29 cellular contexts compared by ENCODE assay signal in the genomic region with DNA sequence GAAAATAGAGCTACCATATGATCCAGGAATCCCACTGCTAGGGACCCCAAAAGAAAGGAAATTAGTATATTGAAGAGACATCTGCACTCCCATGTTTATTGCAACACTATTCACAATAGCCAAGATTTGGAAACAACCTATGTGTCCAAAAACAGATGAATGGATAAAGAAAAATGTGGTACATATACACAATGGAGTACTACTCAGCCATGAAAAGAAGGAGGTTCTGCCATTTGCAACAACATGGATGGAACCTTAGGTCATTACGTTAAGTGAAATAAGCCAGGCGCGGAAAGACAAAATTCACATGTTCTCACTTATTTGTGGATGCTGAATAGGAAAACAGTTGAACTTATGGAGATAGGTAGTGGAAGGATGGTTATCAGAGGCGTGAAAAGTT.
"Had no signal": no experiment of that assay in that cellular context is flagged by ENCODE, and none has a peak within 500 bp of the region (broad histone marks: within the 10 kb centered on the region; RNA-seq: fewer than 3 reads in every experiment).

No MANE protein-coding gene starts in this region.

- H3K27ac Mint-ChIP-seq: stimulated activated effector memory CD8-positive, alpha-beta T cell treated with anti-CD3 and anti-CD28 coated beads, Interleukin-12 subunit alpha, Interleukin-12 subunit beta, amount 100 ng/mL, for 72 hours; stimulated activated memory B cell treated with anti-CD40 and anti-IgM and Interleukin-4, amounts not matched to agents 10 μg/mL and 1 μg/mL and 100 μg/mL, for 72 hours; stimulated activated naive B cell treated with anti-CD40 and anti-IgM and Interleukin-4, amounts not matched to agents 10 μg/mL and 1 μg/mL and 100 μg/mL, for 72 hours; stimulated activated naive CD8-positive, alpha-beta T cell treated with anti-CD3 and anti-CD28 coated beads, Interleukin-15, amount 100 ng/mL, for 72 hours; stimulated activated naive CD8-positive, alpha-beta T cell treated with anti-CD3 and anti-CD28 coated beads, Interleukin-15, Interleukin-2, amounts not matched to agents 100 ng/mL and 50 ng/mL, for 24 hours; type B pancreatic cell had no signal

- H3K4me3 Mint-ChIP-seq: stimulated activated effector memory CD8-positive, alpha-beta T cell treated with anti-CD3 and anti-CD28 coated beads, Interleukin-12 subunit alpha, Interleukin-12 subunit beta, amount 100 ng/mL, for 72 hours; stimulated activated memory B cell treated with anti-CD40 and anti-IgM and Interleukin-4, amounts not matched to agents 10 μg/mL and 1 μg/mL and 100 μg/mL, for 72 hours; stimulated activated naive B cell treated with anti-CD40 and anti-IgM and Interleukin-4, amounts not matched to agents 10 μg/mL and 1 μg/mL and 100 μg/mL, for 72 hours; stimulated activated naive CD8-positive, alpha-beta T cell treated with anti-CD3 and anti-CD28 coated beads, Interleukin-15, amount 100 ng/mL, for 72 hours; stimulated activated naive CD8-positive, alpha-beta T cell treated with anti-CD3 and anti-CD28 coated beads, Interleukin-15, Interleukin-2, amounts not matched to agents 100 ng/mL and 50 ng/mL, for 24 hours; type B pancreatic cell had no signal

- H3K36me3 Mint-ChIP-seq: stimulated activated effector memory CD8-positive, alpha-beta T cell treated with anti-CD3 and anti-CD28 coated beads, Interleukin-12 subunit alpha, Interleukin-12 subunit beta, amount 100 ng/mL, for 72 hours had no signal

- H3K9me3 ChIP-seq: suprapubic skin, testis, thoracic aorta, thyroid gland, tibial artery, upper lobe of left lung, upper lobe of right lung, uterus, vagina had no signal

- ATAC-seq: stimulated activated effector memory CD8-positive, alpha-beta T cell treated with anti-CD3 and anti-CD28 coated beads, Interleukin-12 subunit alpha, Interleukin-12 subunit beta, amount 100 ng/mL, for 72 hours; stimulated activated memory B cell treated with anti-CD40 and anti-IgM and Interleukin-4, amounts not matched to agents 10 μg/mL and 1 μg/mL and 100 μg/mL, for 72 hours; stimulated activated naive B cell treated with anti-CD40 and anti-IgM and Interleukin-4, amounts not matched to agents 10 μg/mL and 1 μg/mL and 100 μg/mL, for 72 hours; stimulated activated naive CD8-positive, alpha-beta T cell treated with anti-CD3 and anti-CD28 coated beads, Interleukin-15, amount 100 ng/mL, for 72 hours; stimulated activated naive CD8-positive, alpha-beta T cell treated with anti-CD3 and anti-CD28 coated beads, Interleukin-15, Interleukin-2, amounts not matched to agents 100 U/mL and 50 U/mL, for 24 hours; upper lobe of right lung had no signal

- H3K4me1 Mint-ChIP-seq: stimulated activated effector memory CD8-positive, alpha-beta T cell treated with anti-CD3 and anti-CD28 coated beads, Interleukin-12 subunit alpha, Interleukin-12 subunit beta, amount 100 ng/mL, for 72 hours; stimulated activated memory B cell treated with anti-CD40 and anti-IgM and Interleukin-4, amounts not matched to agents 10 μg/mL and 1 μg/mL and 100 μg/mL, for 72 hours; stimulated activated naive CD8-positive, alpha-beta T cell treated with anti-CD3 and anti-CD28 coated beads, Interleukin-15, amount 100 ng/mL, for 72 hours had no signal

- FAIRE-seq: urothelium cell line had no signal

- H3K27me3 Mint-ChIP-seq: stimulated activated memory B cell treated with anti-CD40 and anti-IgM and Interleukin-4, amounts not matched to agents 10 μg/mL and 1 μg/mL and 100 μg/mL, for 72 hours; stimulated activated naive B cell treated with anti-CD40 and anti-IgM and Interleukin-4, amounts not matched to agents 10 μg/mL and 1 μg/mL and 100 μg/mL, for 72 hours; stimulated activated naive CD8-positive, alpha-beta T cell treated with anti-CD3 and anti-CD28 coated beads, Interleukin-15, amount 100 ng/mL, for 72 hours; type B pancreatic cell had no signal

- H3K27me3 ChIP-seq: stomach, suprapubic skin, testis, thyroid gland, tibial artery, tibial nerve, transverse colon, upper lobe of left lung, upper lobe of right lung, uterus, vagina had no signal

- H3K4me1 ChIP-seq: stomach, suprapubic skin, testis, thyroid gland, tibial artery, tibial nerve, transverse colon, upper lobe of left lung, upper lobe of right lung, uterus, vagina had no signal

- H3K27ac ChIP-seq: stomach, suprapubic skin, testis, thoracic aorta, thyroid gland, tibial artery, tibial nerve, transverse colon, upper lobe of left lung, upper lobe of right lung, uterus, vagina had no signal

- H3K4me3 ChIP-seq: stomach, suprapubic skin, testis, thoracic aorta, thyroid gland, tibial artery, tibial nerve, transverse colon, upper lobe of left lung, upper lobe of right lung, uterus, vagina had no signal

- H3K36me3 ChIP-seq: stomach, suprapubic skin, thoracic aorta, thyroid gland, tibial artery, tibial nerve, transverse colon, upper lobe of left lung, upper lobe of right lung, uterus, vagina had no signal

- DNase-seq: stimulated activated CD4-positive, alpha-beta T cell treated with anti-CD3 and anti-CD28 coated beads, Interleukin-2, amount 100 ng/mL, for 48 hours; stimulated activated CD4-positive, alpha-beta T cell treated with anti-CD3 and anti-CD28 coated beads, Interleukin-4, amount 100 ng/mL, for 1 hour; stimulated activated CD4-positive, alpha-beta T cell treated with anti-CD3 and anti-CD28 coated beads, Interleukin-4, amount 100 ng/mL, for 24 hours; stimulated activated CD4-positive, alpha-beta T cell treated with anti-CD3 and anti-CD28 coated beads, Interleukin-4, amount 100 ng/mL, for 4 hours; stimulated activated CD8-positive, alpha-beta memory T cell treated with anti-CD3 and anti-CD28 coated beads, Interleukin-4, amount 100 ng/mL, for 48 hours; stimulated activated naive B cell treated with anti-CD40 and anti-IgM and Interleukin-4, amounts not matched to agents 10 μg/mL and 1 μg/mL and 100 μg/mL, for 72 hours; stimulated activated naive CD4-positive, alpha-beta T cell; stimulated activated naive CD4-positive, alpha-beta T cell treated with Interleukin-2 at 50 U/mL for 16 hours; stimulated activated naive CD8-positive, alpha-beta T cell treated with anti-CD3 and anti-CD28 coated beads, Interleukin-15, amount 100 ng/mL, for 72 hours; stimulated activated naive CD8-positive, alpha-beta T cell treated with anti-CD3 and anti-CD28 coated beads, Interleukin-15, Interleukin-2, amounts not matched to agents 100 U/mL and 50 U/mL, for 24 hours; stomach; substantia nigra; testis; thyroid gland; tibial artery; transverse colon; trophoblast cell; upper lobe of left lung; upper lobe of right lung; uterus had no signal
